Comparison of ENCODE assay signal across 1 cellular context in genomic region chr12:4908694-4909396, GRCh38.
TF ChIP-seq lines count a peak whose summit lies in the region.

No MANE protein-coding gene starts in this region.

TF ChIP-seq in HEK293, 187 proteins besides CTCF, POLR2A, EP300 and RAD21 (continued from another document and continues in another):
- TF ChIP-seq, protein P1, sequence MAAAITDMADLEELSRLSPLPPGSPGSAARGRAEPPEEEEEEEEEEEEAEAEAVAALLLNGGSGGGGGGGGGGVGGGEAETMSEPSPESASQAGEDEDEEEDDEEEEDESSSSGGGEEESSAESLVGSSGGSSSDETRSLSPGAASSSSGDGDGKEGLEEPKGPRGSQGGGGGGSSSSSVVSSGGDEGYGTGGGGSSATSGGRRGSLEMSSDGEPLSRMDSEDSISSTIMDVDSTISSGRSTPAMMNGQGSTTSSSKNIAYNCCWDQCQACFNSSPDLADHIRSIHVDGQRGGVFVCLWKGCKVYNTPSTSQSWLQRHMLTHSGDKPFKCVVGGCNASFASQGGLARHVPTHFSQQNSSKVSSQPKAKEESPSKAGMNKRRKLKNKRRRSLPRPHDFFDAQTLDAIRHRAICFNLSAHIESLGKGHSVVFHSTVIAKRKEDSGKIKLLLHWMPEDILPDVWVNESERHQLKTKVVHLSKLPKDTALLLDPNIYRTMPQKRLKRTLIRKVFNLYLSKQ (tag by site-specific recombination; IDR thresholded peaks at IDR 0.05; ENCODE audit: borderline replicate concordance), result no peak
- TF ChIP-seq ZNF211 (tag by site-specific recombination; IDR thresholded peaks at IDR 0.05; ENCODE audit: low read depth), result no peak
- no peak for TF ChIP-seq IKZF3 (tag by site-specific recombination; IDR thresholded peaks at IDR 0.05)
- no peak for TF ChIP-seq ZBTB6 (tag by site-specific recombination; IDR thresholded peaks at IDR 0.05)
- TF ChIP-seq ZFHX2 (tag by site-specific recombination; conservative IDR thresholded peaks at IDR 0.05), result peak; percentile 95
- no peak for TF ChIP-seq ZBTB48 (tag by site-specific recombination; IDR thresholded peaks at IDR 0.05)
- TF ChIP-seq ZNF837 (tag by site-specific recombination; IDR thresholded peaks at IDR 0.05), result no peak
- no peak for TF ChIP-seq ZNF76 (tag by site-specific recombination; IDR thresholded peaks at IDR 0.05; ENCODE audit: borderline replicate concordance, low read depth)
- TF ChIP-seq ZNF510 (tag by site-specific recombination; IDR thresholded peaks at IDR 0.05; ENCODE audit: insufficient replicate concordance), result no peak
- no peak for TF ChIP-seq ZNF366 (tag by site-specific recombination; conservative IDR thresholded peaks at IDR 0.05)
- no peak for TF ChIP-seq WT1 (tag by site-specific recombination; IDR thresholded peaks at IDR 0.05)
- no peak for TF ChIP-seq PRDM4 (tag by site-specific recombination; IDR thresholded peaks at IDR 0.05)
- no peak for TF ChIP-seq ZNF423 (tag by site-specific recombination; IDR thresholded peaks at IDR 0.05)
- TF ChIP-seq ZNF121 (tag by site-specific recombination; IDR thresholded peaks at IDR 0.05), result no peak
- no peak for TF ChIP-seq ZNF677 (tag by site-specific recombination; IDR thresholded peaks at IDR 0.05)
- TF ChIP-seq ZNF214 (tag by site-specific recombination; IDR thresholded peaks at IDR 0.05; ENCODE audit: borderline replicate concordance), result no peak
- TF ChIP-seq ZNF843 (tag by site-specific recombination; IDR thresholded peaks at IDR 0.05), result no peak
- TF ChIP-seq ZNF280D (tag by site-specific recombination; IDR thresholded peaks at IDR 0.05), result no peak
- TF ChIP-seq ZNF707 (tag by site-specific recombination; IDR thresholded peaks at IDR 0.05), result no peak
- no peak for TF ChIP-seq ZNF324 (tag by site-specific recombination; IDR thresholded peaks at IDR 0.05)
- TF ChIP-seq GLIS1 (tag by site-specific recombination; IDR thresholded peaks at IDR 0.05), result peak; percentile 96
- peak; percentile 77 for TF ChIP-seq ZBTB17 (tag by site-specific recombination; IDR thresholded peaks at IDR 0.05)
- TF ChIP-seq KLF8 (tag by site-specific recombination; IDR thresholded peaks at IDR 0.05), result no peak
- TF ChIP-seq ZNF530 (tag by site-specific recombination; IDR thresholded peaks at IDR 0.05; ENCODE audit: low read depth), result no peak
- no peak for TF ChIP-seq HOXD13 (CRISPR knock-in tag; IDR thresholded peaks at IDR 0.05; ENCODE audit: borderline replicate concordance)
- TF ChIP-seq SP7 (tag by site-specific recombination; IDR thresholded peaks at IDR 0.05), result no peak
- TF ChIP-seq ZNF645 (tag by site-specific recombination; IDR thresholded peaks at IDR 0.05), result no peak
- TF ChIP-seq ZNF629 (tag by site-specific recombination; IDR thresholded peaks at IDR 0.05), result no peak
- no peak for TF ChIP-seq ZNF664 (tag by site-specific recombination; IDR thresholded peaks at IDR 0.05)
- no peak for TF ChIP-seq ZNF548 (tag by site-specific recombination; IDR thresholded peaks at IDR 0.05)
- TF ChIP-seq ZNF544 (tag by site-specific recombination; IDR thresholded peaks at IDR 0.05), result no peak
- TF ChIP-seq ZNF112 (tag by site-specific recombination; IDR thresholded peaks at IDR 0.05), result no peak
- TF ChIP-seq, protein P2, sequence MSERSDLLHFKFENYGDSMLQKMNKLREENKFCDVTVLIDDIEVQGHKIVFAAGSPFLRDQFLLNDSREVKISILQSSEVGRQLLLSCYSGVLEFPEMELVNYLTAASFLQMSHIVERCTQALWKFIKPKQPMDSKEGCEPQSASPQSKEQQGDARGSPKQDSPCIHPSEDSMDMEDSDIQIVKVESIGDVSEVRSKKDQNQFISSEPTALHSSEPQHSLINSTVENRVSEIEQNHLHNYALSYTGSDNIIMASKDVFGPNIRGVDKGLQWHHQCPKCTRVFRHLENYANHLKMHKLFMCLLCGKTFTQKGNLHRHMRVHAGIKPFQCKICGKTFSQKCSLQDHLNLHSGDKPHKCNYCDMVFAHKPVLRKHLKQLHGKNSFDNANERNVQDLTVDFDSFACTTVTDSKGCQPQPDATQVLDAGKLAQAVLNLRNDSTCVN (tag by site-specific recombination; optimal IDR thresholded peaks at IDR 0.05), result peak; percentile 21
- no peak for TF ChIP-seq KLF7 (tag by site-specific recombination; IDR thresholded peaks at IDR 0.05; ENCODE audit: borderline replicate concordance)
- no peak for TF ChIP-seq ZSCAN16 (tag by site-specific recombination; IDR thresholded peaks at IDR 0.05)
- no peak for TF ChIP-seq ZNF140 (tag by site-specific recombination; IDR thresholded peaks at IDR 0.05)
- TF ChIP-seq PBX3 (CRISPR knock-in tag; IDR thresholded peaks at IDR 0.05), result no peak
- TF ChIP-seq ZNF184 (tag by site-specific recombination; IDR thresholded peaks at IDR 0.05), result no peak
- no peak for TF ChIP-seq ZFP41 (tag by site-specific recombination; IDR thresholded peaks at IDR 0.05; ENCODE audit: borderline replicate concordance)
- no peak for TF ChIP-seq ZNF747 (tag by site-specific recombination; IDR thresholded peaks at IDR 0.05)
- no peak for TF ChIP-seq INSM2 (tag by site-specific recombination; IDR thresholded peaks at IDR 0.05)
- no peak for TF ChIP-seq ZNF416 (tag by site-specific recombination; IDR thresholded peaks at IDR 0.05)
- no peak for TF ChIP-seq ZNF26 (tag by site-specific recombination; IDR thresholded peaks at IDR 0.05)
- no peak for TF ChIP-seq ZSCAN18 (tag by site-specific recombination; IDR thresholded peaks at IDR 0.05)
- no peak for TF ChIP-seq ZNF10 (tag by site-specific recombination; IDR thresholded peaks at IDR 0.05)
- TF ChIP-seq SETDB1 (IDR thresholded peaks at IDR 0.05; ENCODE audit: insufficient read length, low read length), result no peak
- no peak for TF ChIP-seq HOXA7 (CRISPR knock-in tag; IDR thresholded peaks at IDR 0.05; ENCODE audit: borderline replicate concordance)
- TF ChIP-seq ZNF654 (tag by site-specific recombination; IDR thresholded peaks at IDR 0.05; ENCODE audit: low read depth), result no peak
- no peak for TF ChIP-seq ZNF670 (tag by site-specific recombination; IDR thresholded peaks at IDR 0.05; ENCODE audit: low read depth)
- no peak for TF ChIP-seq ZNF514 (tag by site-specific recombination; IDR thresholded peaks at IDR 0.05)
- no peak for TF ChIP-seq ZBTB1 (tag by site-specific recombination; IDR thresholded peaks at IDR 0.05)
- no peak for TF ChIP-seq ZNF449 (tag by site-specific recombination; IDR thresholded peaks at IDR 0.05)
